In genomic region chr3:45690331-45691035, GRCh38 we compare ENCODE assay signal across 8 cellular contexts. TPM values are rescaled to one million over a fixed set of nuclear protein-coding genes. Genes with fewer than 3 reads are reported as not detected.
A peak's percentile ranks its signal among the peaks of the same experiment; 100 is the strongest.
DNase-seq lines count a peak whose midpoint lies in the region; ATAC-seq and TF ChIP-seq lines count a peak whose summit lies in the region.

No MANE protein-coding gene starts in this region.

- H3K27me3 ChIP-seq in HL-60 (ENCODE audit: insufficient read depth, poor library complexity, severe bottlenecking), result no peaks in the 10 kb centered on the region

- peaks cover 13% of the 10 kb centered on the region for H3K36me3 Mint-ChIP-seq in T-cell

- H3K4me1 Mint-ChIP-seq in T-cell, result peaks cover 67 to 74% (median 74%) of the 10 kb centered on the region in 3 donors

- CTCF ChIA-PET in T-cell (lab: Charles Lee), result interaction anchor here in 1 of 2 donors (0.7 to 2.3 kb wide), 2 partner anchors 30 to 654 kb away, joined by 3 to 14 read pairs; no protein-coding TSS in a partner anchor

- H3K4me3 Mint-ChIP-seq in T-cell, result peak overlapping the region; percentile 73 to 89 (median 89)

- H3K27me3 Mint-ChIP-seq in T-cell, result peaks cover 3% of the 10 kb centered on the region in 2 donors

- POLR2A ChIA-PET in T-cell (lab: Charles Lee), result interaction anchor here in 1 of 2 donors (0.6 kb wide), 1 partner anchor 1349 kb away, joined by 3 read pairs; no protein-coding TSS in a partner anchor

- DNase-seq in AG10803 (ENCODE audit: low read depth) (no peak), HL-60 (ENCODE audit: low read depth in 1 of 2, low spot score in 1 of 2) (peak; percentile 49 to 56), T-cell (peak in 1 of 34 experiments; percentile 6), fibroblast of the aortic adventitia (ENCODE audit: low read depth) (no peak), NCI-H510A (lab: John Stamatoyannopoulos, UW) (no peak), C1 segment of cervical spinal cord (lab: John Stamatoyannopoulos, UW) (no peak), LoVo (ENCODE audit: low spot score) (no peak)

- H3K9me3 Mint-ChIP-seq in T-cell, result no peaks in the 10 kb centered on the region

- H3K27ac ChIP-seq in HL-60 (replicated peaks), result peak overlapping the region; percentile 87
- H3K27ac ChIP-seq in skin epidermis, result peak overlapping the region in 18 of 21 experiments; percentile 85 to 97 (median 91)

- ATAC-seq in T-cell (replicated peaks in 1 of 4), result no peak

- peak overlapping the region; percentile 98 to 99 for H3K27ac Mint-ChIP-seq in T-cell

- TF ChIP-seq CTCF in AG10803 (conservative IDR thresholded peaks at IDR 0.05; ENCODE audit: low read length) (peak; percentile 22; the same call in 1 of the 2 replicates), HL-60 (IDR thresholded peaks at IDR 0.05; ENCODE audit: insufficient read depth, low read length) (no peak), fibroblast of the aortic adventitia (IDR thresholded peaks at IDR 0.05; ENCODE audit: insufficient read depth, low read length) (peak; percentile 16)

- peak overlapping the region; percentile 76 for H3K4me3 ChIP-seq in AG10803 (ENCODE audit: low read length)
- peak overlapping the region; percentile 90 for H3K4me3 ChIP-seq in HL-60 (replicated peaks; ENCODE audit: insufficient read depth, low read length)
- H3K4me3 ChIP-seq in fibroblast of the aortic adventitia (ENCODE audit: low read depth, low read length), result peak overlapping the region; percentile 78
- peak overlapping the region; percentile 64 to 90 (median 76) for H3K4me3 ChIP-seq in skin epidermis

RNA-seq across cellular contexts. Expression of gene SACM1L, which starts 1.3 kb away (rescaled TPM):
- total RNA-seq in T-cell, result 10 to 100 TPM; 62.8 to 81.5 (median 69.1) TPM
- total RNA-seq in fibroblast of the aortic adventitia (ENCODE audit: low replicate concordance), result 18.5 and 30.7 TPM in 2 replicates

Comparison
In these comparisons a context has a peak if more than half of its experiments do, and no peak if none do; other contexts are left out.
1. DNase-seq: peak in HL-60 (2 of 2); none in AG10803 (single experiment), fibroblast of the aortic adventitia (single experiment), NCI-H510A (single experiment), C1 segment of cervical spinal cord (0 of 14) and LoVo (single experiment).
2. Peak in every context shown above with its lines, with median percentiles within 50 percentile points of each other: H3K4me3 ChIP-seq.